ENCODE assay signal across 14 cellular contexts in the genomic region with DNA sequence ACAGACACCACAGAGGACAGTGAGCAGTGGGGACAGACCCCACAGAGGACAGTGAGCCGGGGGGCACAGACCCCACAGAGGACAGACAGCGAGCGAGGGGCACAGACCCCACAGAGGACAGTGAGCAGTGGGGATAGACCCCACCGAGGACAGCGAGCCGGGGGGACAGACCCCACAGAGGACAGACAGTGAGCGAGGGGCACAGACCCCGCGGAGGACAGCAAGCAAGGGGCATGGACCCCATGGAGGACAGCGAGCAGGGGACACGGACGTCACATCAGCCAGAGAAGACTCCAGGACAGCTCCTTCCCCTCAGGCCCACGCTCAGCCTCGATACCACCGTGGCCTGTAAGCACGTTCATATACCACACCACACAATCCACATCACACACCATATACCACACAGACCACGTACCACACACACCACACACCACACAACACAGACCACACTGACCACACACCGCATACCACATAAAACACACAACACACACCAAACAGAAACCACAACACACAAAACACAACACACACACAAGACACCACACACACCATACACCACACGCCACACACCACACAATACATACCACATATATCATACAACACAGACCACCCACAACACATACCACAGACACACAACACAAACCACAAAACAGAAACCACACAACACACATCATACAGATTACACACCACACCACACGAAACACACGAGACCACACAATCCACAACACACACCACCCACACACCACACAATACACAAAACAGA. TPM values are rescaled to one million over a fixed set of nuclear protein-coding genes. Genes with fewer than 3 reads are reported as not detected.
DNase-seq lines count a peak whose midpoint lies in the region; ATAC-seq and TF ChIP-seq lines count a peak whose summit lies in the region.
"Had no signal": no experiment of that assay in that cellular context is flagged by ENCODE, and none has a peak within 500 bp of the region (broad histone marks: within the 10 kb centered on the region; RNA-seq: fewer than 3 reads in every experiment).

No MANE protein-coding gene starts in this region.

- H3K4me3 ChIP-seq in osteoblast (ENCODE audit: insufficient read depth, low read length): no peak overlapping the region
- H3K4me3 ChIP-seq: breast epithelium, thyroid gland had no signal

- no peak for TF ChIP-seq CTCF in osteoblast (IDR thresholded peaks at IDR 0.05; ENCODE audit: extremely low read depth, low read depth, low read length)

- H3K4me1 Mint-ChIP-seq in activated CD4-positive, alpha-beta T cell treated with anti-CD3 and anti-CD28 coated beads, Interleukin-2, amount 10 ng/mL, durations not matched to agents 24 days and 14 days: no peaks in the 10 kb centered on the region
- no peaks in the 10 kb centered on the region for H3K4me1 Mint-ChIP-seq in central memory CD8-positive, alpha-beta T cell

- ATAC-seq in central memory CD8-positive, alpha-beta T cell (replicated peaks; ENCODE audit: extremely low read depth, poor library complexity, severe bottlenecking): peak; percentile 19
- ATAC-seq in GM21825 (IDR thresholded peaks at IDR 0.05; ENCODE audit: unreplicated experiment): no peak

- no peaks in the 10 kb centered on the region for H3K9me3 Mint-ChIP-seq in activated CD4-positive, alpha-beta T cell treated with anti-CD3 and anti-CD28 coated beads, Interleukin-2, amount 10 ng/mL, durations not matched to agents 24 days and 14 days
- no peaks in the 10 kb centered on the region for H3K9me3 Mint-ChIP-seq in central memory CD8-positive, alpha-beta T cell

- peaks cover 3% of the 10 kb centered on the region for H3K36me3 Mint-ChIP-seq in activated CD4-positive, alpha-beta T cell treated with anti-CD3 and anti-CD28 coated beads, Interleukin-2, amount 10 ng/mL, durations not matched to agents 24 days and 14 days (ENCODE audit: low read depth)
- H3K36me3 Mint-ChIP-seq in central memory CD8-positive, alpha-beta T cell (ENCODE audit: insufficient read depth): no peaks in the 10 kb centered on the region

- H3K27me3 Mint-ChIP-seq in activated CD4-positive, alpha-beta T cell treated with anti-CD3 and anti-CD28 coated beads, Interleukin-2, amount 10 ng/mL, durations not matched to agents 24 days and 14 days: no peaks in the 10 kb centered on the region
- H3K27me3 Mint-ChIP-seq in central memory CD8-positive, alpha-beta T cell: no peaks in the 10 kb centered on the region

- intact Hi-C loops in activated CD4-positive, alpha-beta T cell treated with anti-CD3 and anti-CD28 coated beads, Interleukin-2, amount 10 ng/mL, durations not matched to agents 24 days and 14 days (cut with micrococcal nuclease): no loop called here

- H3K79me2 ChIP-seq in osteoblast (ENCODE audit: insufficient read depth, low read length): no peaks in the 10 kb centered on the region

- H3K4me3 Mint-ChIP-seq in activated CD4-positive, alpha-beta T cell treated with anti-CD3 and anti-CD28 coated beads, Interleukin-2, amount 10 ng/mL, durations not matched to agents 24 days and 14 days: no peak overlapping the region
- H3K4me3 Mint-ChIP-seq in central memory CD8-positive, alpha-beta T cell: no peak overlapping the region

- TF ChIP-seq RAD21 in Ishikawa (IDR thresholded peaks at IDR 0.05; ENCODE audit: low read depth): no peak

- peaks cover 2% of the 10 kb centered on the region for H3K27me3 ChIP-seq in osteoblast (ENCODE audit: insufficient read depth, low read length)
- H3K27me3 ChIP-seq: thyroid gland had no signal

- H2AFZ ChIP-seq in osteoblast (ENCODE audit: low read length): no peak overlapping the region

- no peaks in the 10 kb centered on the region for H3K4me1 ChIP-seq in osteoblast (ENCODE audit: insufficient read depth, low read length)
- H3K4me1 ChIP-seq: breast epithelium, thyroid gland had no signal

- H3K27ac ChIP-seq in osteoblast (ENCODE audit: low read depth, low read length): no peak overlapping the region
- H3K27ac ChIP-seq: breast epithelium, thyroid gland had no signal

- H3K27ac Mint-ChIP-seq in activated CD4-positive, alpha-beta T cell treated with anti-CD3 and anti-CD28 coated beads, Interleukin-2, amount 10 ng/mL, durations not matched to agents 24 days and 14 days: no peak overlapping the region
- no peak overlapping the region for H3K27ac Mint-ChIP-seq in central memory CD8-positive, alpha-beta T cell (ENCODE audit: low read depth)

- no peaks in the 10 kb centered on the region for H3K9me3 ChIP-seq in osteoblast (ENCODE audit: low read depth, low read length)
- H3K9me3 ChIP-seq: breast epithelium, thyroid gland had no signal

- peak; percentile 20 for DNase-seq in activated CD4-positive, alpha-beta T cell treated with anti-CD3 and anti-CD28 coated beads for 48 hours
- no peak for DNase-seq in activated CD4-positive, alpha-beta T cell treated with anti-CD3 and anti-CD28 coated beads, Interleukin-2, amount 10 ng/mL, durations not matched to agents 24 days and 14 days
- no peak for DNase-seq in central memory CD8-positive, alpha-beta T cell (ENCODE audit: low spot score in 2 of 2)
- DNase-seq in osteoblast (ENCODE audit: insufficient read length, low spot score, missing footprints) (peak; percentile 66), medulla oblongata (ENCODE audit: extremely low spot score) (no peak), cortex of kidney (lab: John Stamatoyannopoulos, UW) (no peak)
- DNase-seq: activated gamma-delta T cell, foreskin melanocyte, NCI-H1092 treated with DMSO at 0.1 percent for 48 hours, NCI-H446, thyroid gland had no signal

- no peak for TF ChIP-seq EP300 in Ishikawa (IDR thresholded peaks at IDR 0.05; ENCODE audit: borderline replicate concordance)

- H4K20me1 ChIP-seq in osteoblast (ENCODE audit: insufficient read depth, low read length): no peaks in the 10 kb centered on the region

- no peaks in the 10 kb centered on the region for H3K36me3 ChIP-seq in osteoblast (ENCODE audit: insufficient read depth, low read length)
- H3K36me3 ChIP-seq: breast epithelium, thyroid gland had no signal

- H3K4me2 ChIP-seq in osteoblast (ENCODE audit: insufficient read depth, low read length): no peak overlapping the region

TF ChIP-seq in Ishikawa, 13 proteins besides CTCF, POLR2A, EP300 and RAD21:
- TF ChIP-seq ZBTB7A (IDR thresholded peaks at IDR 0.05; ENCODE audit: low read depth): peak; percentile 84
- TF ChIP-seq FOXM1 (IDR thresholded peaks at IDR 0.05; ENCODE audit: borderline replicate concordance, low read depth): no peak
- no peak for TF ChIP-seq EGR1 (IDR thresholded peaks at IDR 0.05)
- TF ChIP-seq, protein P1, sequence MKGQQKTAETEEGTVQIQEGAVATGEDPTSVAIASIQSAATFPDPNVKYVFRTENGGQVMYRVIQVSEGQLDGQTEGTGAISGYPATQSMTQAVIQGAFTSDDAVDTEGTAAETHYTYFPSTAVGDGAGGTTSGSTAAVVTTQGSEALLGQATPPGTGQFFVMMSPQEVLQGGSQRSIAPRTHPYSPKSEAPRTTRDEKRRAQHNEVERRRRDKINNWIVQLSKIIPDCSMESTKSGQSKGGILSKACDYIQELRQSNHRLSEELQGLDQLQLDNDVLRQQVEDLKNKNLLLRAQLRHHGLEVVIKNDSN (IDR thresholded peaks at IDR 0.05): no peak
- TF ChIP-seq NFIC (IDR thresholded peaks at IDR 0.05): no peak
- TF ChIP-seq, protein P2, sequence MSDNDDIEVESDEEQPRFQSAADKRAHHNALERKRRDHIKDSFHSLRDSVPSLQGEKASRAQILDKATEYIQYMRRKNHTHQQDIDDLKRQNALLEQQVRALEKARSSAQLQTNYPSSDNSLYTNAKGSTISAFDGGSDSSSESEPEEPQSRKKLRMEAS (IDR thresholded peaks at IDR 0.05): no peak

RNA-seq across cellular contexts. Expression of a gene that starts 5.2 kb away (rescaled TPM):
- total RNA-seq in activated CD4-positive, alpha-beta T cell treated with anti-CD3 and anti-CD28 coated beads, Interleukin-2, amount 10 ng/mL, durations not matched to agents 24 days and 14 days: 13.6 and 14.3 TPM in 2 replicates
- 1.2 and 1.8 TPM in 2 replicates for total RNA-seq in osteoblast

RNA-seq across cellular contexts. Expression of a gene that starts 36.6 kb away (rescaled TPM):
- total RNA-seq in activated CD4-positive, alpha-beta T cell treated with anti-CD3 and anti-CD28 coated beads, Interleukin-2, amount 10 ng/mL, durations not matched to agents 24 days and 14 days: 80.6 and 82.0 TPM in 2 replicates
- 29.8 and 35.8 TPM in 2 replicates for total RNA-seq in osteoblast

RNA-seq across cellular contexts. Expression of a gene that starts 36.7 kb away (rescaled TPM):
- total RNA-seq in activated CD4-positive, alpha-beta T cell treated with anti-CD3 and anti-CD28 coated beads, Interleukin-2, amount 10 ng/mL, durations not matched to agents 24 days and 14 days: 47.5 and 52.6 TPM in 2 replicates
- total RNA-seq in osteoblast: 3.8 and 4.0 TPM in 2 replicates

Comparison
In these comparisons a context has a peak if more than half of its experiments do, and no peak if none do; other contexts are left out.
1. DNase-seq: peak in activated CD4-positive, alpha-beta T cell treated with anti-CD3 and anti-CD28 coated beads for 48 hours (single experiment) and osteoblast (single experiment); none in activated CD4-positive, alpha-beta T cell treated with anti-CD3 and anti-CD28 coated beads, Interleukin-2, amount 10 ng/mL, durations not matched to agents 24 days and 14 days (single experiment), central memory CD8-positive, alpha-beta T cell (0 of 2), medulla oblongata (single experiment) and cortex of kidney (single experiment).